In genomic region chr9:37035472-37036236, GRCh38 we compare ENCODE assay signal across 8 cellular contexts. TPM values are rescaled to one million over a fixed set of nuclear protein-coding genes. Genes with fewer than 3 reads are reported as not detected.
DNase-seq lines count a peak whose midpoint lies in the region; TF ChIP-seq lines count a peak whose summit lies in the region.

No MANE protein-coding gene starts in this region.

- H3K4me3 Mint-ChIP-seq in dendritic cell treated with granulocyte-macrophage colony-stimulating factor and Interleukin-4, amounts not matched to agents 40 ng/mL and 50 ng/mL, for 4 days, result peak overlapping the region; percentile 89

- TF ChIP-seq POLR2A in testis (IDR thresholded peaks at IDR 0.05), result no peak

- no peak overlapping the region for H2AK5ac ChIP-seq in trophoblast cell (ENCODE audit: low read length)

- H3K79me2 ChIP-seq in trophoblast cell (ENCODE audit: control insufficient read depth, insufficient read depth, low read length, poor library complexity), result no peaks in the 10 kb centered on the region

- H4K12ac ChIP-seq in trophoblast cell (ENCODE audit: low read depth, low read length), result no peak overlapping the region

- no peak overlapping the region for H2BK12ac ChIP-seq in trophoblast cell (ENCODE audit: low read length)

- H4K91ac ChIP-seq in trophoblast cell (ENCODE audit: low read depth, low read length), result no peak overlapping the region

- no peaks in the 10 kb centered on the region for H3K79me1 ChIP-seq in trophoblast cell (ENCODE audit: low read length)

- peaks cover 91% of the 10 kb centered on the region for H3K27me3 Mint-ChIP-seq in dendritic cell treated with granulocyte-macrophage colony-stimulating factor and Interleukin-4, amounts not matched to agents 40 ng/mL and 50 ng/mL, for 4 days

- H3K27me3 ChIP-seq in trophoblast cell (ENCODE audit: insufficient read depth, low read length) (peaks cover 86% of the 10 kb centered on the region), testis (peaks cover 5% of the 10 kb centered on the region)

- H3K4me1 ChIP-seq in trophoblast cell (ENCODE audit: control insufficient read depth in 1 of 2, insufficient read depth in 2 of 2, low read length in 2 of 2) (peaks cover 22 to 26% of the 10 kb centered on the region in 2 experiments), testis (peaks cover 19% of the 10 kb centered on the region)

- no peak overlapping the region for H2AFZ ChIP-seq in trophoblast cell (ENCODE audit: insufficient read depth, low read length, poor library complexity)

- H3K14ac ChIP-seq in trophoblast cell (ENCODE audit: low read length), result no peak overlapping the region

- H3K9ac ChIP-seq in trophoblast cell (ENCODE audit: low read length), result no peak overlapping the region

- no peak overlapping the region for H2BK120ac ChIP-seq in trophoblast cell (ENCODE audit: insufficient read depth, low read length, poor library complexity)

- H3K4me2 ChIP-seq in trophoblast cell (ENCODE audit: low read length), result peak overlapping the region; percentile 28

- peaks cover 8% of the 10 kb centered on the region for H3K36me3 Mint-ChIP-seq in dendritic cell treated with granulocyte-macrophage colony-stimulating factor and Interleukin-4, amounts not matched to agents 40 ng/mL and 50 ng/mL, for 4 days (ENCODE audit: low read depth)

- H3K4me3 ChIP-seq in trophoblast cell (ENCODE audit: low read depth, low read length), result no peak overlapping the region
- H3K4me3 ChIP-seq in testis, result no peak overlapping the region

- no peak overlapping the region for H3K4ac ChIP-seq in trophoblast cell (ENCODE audit: low read depth, low read length)

- no peak overlapping the region for H3K18ac ChIP-seq in trophoblast cell (ENCODE audit: low read length)

- no peak overlapping the region for H3K23ac ChIP-seq in trophoblast cell (ENCODE audit: low read length)

- H3K27ac ChIP-seq in trophoblast cell (ENCODE audit: low read depth, low read length), result no peak overlapping the region
- H3K27ac ChIP-seq in testis, result no peak overlapping the region

- H3K27ac Mint-ChIP-seq in dendritic cell treated with granulocyte-macrophage colony-stimulating factor and Interleukin-4, amounts not matched to agents 40 ng/mL and 50 ng/mL, for 4 days, result peak overlapping the region; percentile 7

- H4K8ac ChIP-seq in trophoblast cell (ENCODE audit: low read depth, low read length), result no peak overlapping the region

- TF ChIP-seq CTCF in testis (IDR thresholded peaks at IDR 0.05), result no peak

- peaks cover 43% of the 10 kb centered on the region for H3K4me1 Mint-ChIP-seq in dendritic cell treated with granulocyte-macrophage colony-stimulating factor and Interleukin-4, amounts not matched to agents 40 ng/mL and 50 ng/mL, for 4 days (ENCODE audit: low read depth)

- no peak overlapping the region for H2BK5ac ChIP-seq in trophoblast cell (ENCODE audit: low read depth, low read length, poor library complexity)

- H3K9me3 ChIP-seq in trophoblast cell (ENCODE audit: insufficient read depth, low read depth, low read length) (peaks cover 4% of the 10 kb centered on the region), testis (no peaks in the 10 kb centered on the region)

- no peaks in the 10 kb centered on the region for H3K9me3 Mint-ChIP-seq in dendritic cell treated with granulocyte-macrophage colony-stimulating factor and Interleukin-4, amounts not matched to agents 40 ng/mL and 50 ng/mL, for 4 days

- H3K36me3 ChIP-seq in trophoblast cell (ENCODE audit: control insufficient read depth in 1 of 2, insufficient read depth in 2 of 2, low read length in 2 of 2), result no peaks in the 10 kb centered on the region
- H3K36me3 ChIP-seq in testis (ENCODE audit: low read depth, missing control alignments), result no peaks in the 10 kb centered on the region

- DNase-seq in NCI-H2029 (lab: John Stamatoyannopoulos, UW) (peak; percentile 7), NCI-H2029 treated with DMSO at 0.1 percent for 48 hours (lab: John Stamatoyannopoulos, UW) (no peak), NCI-H146 (lab: John Stamatoyannopoulos, UW) (peak; percentile 70), trophoblast cell (peak in 1 of 2 donors; percentile 8), NCI-H1105 treated with DMSO at 0.1 percent for 48 hours (lab: John Stamatoyannopoulos, UW) (no peak), superior temporal gyrus (ENCODE audit: extremely low spot score) (no peak), testis (no peak)

- intact Hi-C loops in dendritic cell treated with granulocyte-macrophage colony-stimulating factor and Interleukin-4, amounts not matched to agents 40 ng/mL and 50 ng/mL, for 4 days (cut with micrococcal nuclease), result loop anchor here (2.0 kb wide), 1 partner anchor 43 kb away; no protein-coding TSS in a partner anchor
- intact Hi-C loops in testis (cut with DNase I; ENCODE audit: low total_unique reads), result no loop called here

- WGBS in trophoblast cell (ENCODE audit: extremely low coverage, insufficient coverage, insufficient read length), result no CpG with 5 or more reads among the region's 39 CpGs
- 6% methylated on average over 35 to 39 of the region's 39 CpGs for WGBS in testis, 2 donors

RNA-seq across cellular contexts. Expression of gene PAX5, which starts 1.6 kb away (rescaled TPM):
- polyA plus RNA-seq in trophoblast cell (2013), result 0.01 TPM in 1 of 2 replicates, not detected in the other
- 1 to 10 TPM in 1 of 2 donors, under 1 TPM in 1; 0.79 to 1.9 TPM for total RNA-seq in testis
- polyA plus RNA-seq in testis (ENCODE audit: insufficient read depth, low read depth, low replicate concordance), result 1.3 TPM

Comparison
In these comparisons a context has a peak if more than half of its experiments do, and no peak if none do; other contexts are left out.
1. DNase-seq: peak in NCI-H2029 (single experiment) and NCI-H146 (single experiment); none in NCI-H2029 treated with DMSO at 0.1 percent for 48 hours (single experiment), NCI-H1105 treated with DMSO at 0.1 percent for 48 hours (single experiment), superior temporal gyrus (single experiment) and testis (single experiment).